ENCODE assay signal across 12 cellular contexts in genomic region chr5:149563461-149563860, GRCh38. TPM values are rescaled to one million over a fixed set of nuclear protein-coding genes. Genes with fewer than 3 reads are reported as not detected.
DNase-seq lines count a peak whose midpoint lies in the region; ATAC-seq, FAIRE-seq and TF ChIP-seq lines count a peak whose summit lies in the region.
"Had no signal": no experiment of that assay in that cellular context is flagged by ENCODE, and none has a peak within 500 bp of the region (broad histone marks: within the 10 kb centered on the region; RNA-seq: fewer than 3 reads in every experiment).

No MANE protein-coding gene starts in this region.

- H3K4me2 ChIP-seq in astrocyte (ENCODE audit: low read length), result peak overlapping the region; percentile 58
- H3K4me2 ChIP-seq: BLaER1 had no signal

- H4K20me1 ChIP-seq in astrocyte (ENCODE audit: insufficient read depth, low read length), result no peaks in the 10 kb centered on the region
- H4K20me1 ChIP-seq: BLaER1 had no signal

- no peak for TF ChIP-seq POLR2A in right lobe of liver (IDR thresholded peaks at IDR 0.05)
- TF ChIP-seq POLR2A in transverse colon (IDR thresholded peaks at IDR 0.05), result no peak

- POLR2A ChIA-PET in activated CD8-positive, alpha-beta T cell treated with anti-CD3 and anti-CD28 coated beads, Interleukin-2, amount 10 ng/mL, durations not matched to agents 7 days and 5 days (lab: Charles Lee), result interaction anchor here (0.8 kb wide), 1 partner anchor 14 kb away, joined by 5 read pairs; no protein-coding TSS in a partner anchor

- H3K4me3 Mint-ChIP-seq in activated naive CD4-positive, alpha-beta T cell treated with anti-CD3 and anti-CD28 coated beads, Interleukin-2, amount 50 U/mL, for 24 hours, result peak overlapping the region; percentile 52
- peak overlapping the region; percentile 17 for H3K4me3 Mint-ChIP-seq in astrocyte (ENCODE audit: unreplicated experiment)
- H3K4me3 Mint-ChIP-seq in activated CD8-positive, alpha-beta T cell treated with anti-CD3 and anti-CD28 coated beads, Interleukin-2, amount 10 ng/mL, durations not matched to agents 7 days and 5 days, result no peak overlapping the region
- H3K4me3 Mint-ChIP-seq: immature natural killer cell had no signal

- DNase-seq in activated naive CD4-positive, alpha-beta T cell treated with Interleukin-2 at 50 U/mL for 16 hours, result no peak
- DNase-seq in astrocyte (ENCODE audit: low read depth) (peak; percentile 32), right lobe of liver (no peak), transverse colon (no peak), SKM-1 (lab: John Stamatoyannopoulos, UW; ENCODE audit: unreplicated experiment) (no peak), islet precursor cell (no peak)
- DNase-seq in activated CD8-positive, alpha-beta T cell treated with anti-CD3 and anti-CD28 coated beads, Interleukin-2, amount 10 ng/mL, durations not matched to agents 7 days and 5 days, result no peak
- DNase-seq: activated CD4-positive, CD25-positive, alpha-beta regulatory T cell; immature natural killer cell; stimulated activated CD4-positive, alpha-beta T cell treated with anti-CD3 and anti-CD28 coated beads, Interleukin-15, amount 100 ng/mL, for 24 hours had no signal

- no peaks in the 10 kb centered on the region for H3K9me3 Mint-ChIP-seq in activated naive CD4-positive, alpha-beta T cell treated with anti-CD3 and anti-CD28 coated beads, Interleukin-2, amount 50 U/mL, for 24 hours
- no peaks in the 10 kb centered on the region for H3K9me3 Mint-ChIP-seq in astrocyte (ENCODE audit: unreplicated experiment)
- no peaks in the 10 kb centered on the region for H3K9me3 Mint-ChIP-seq in activated CD8-positive, alpha-beta T cell treated with anti-CD3 and anti-CD28 coated beads, Interleukin-2, amount 10 ng/mL, durations not matched to agents 7 days and 5 days (ENCODE audit: insufficient read depth)
- H3K9me3 Mint-ChIP-seq: immature natural killer cell had no signal

- H3K4me3 ChIP-seq in astrocyte (ENCODE audit: insufficient read depth, low read depth, low read length) (peak overlapping the region; percentile 15), right lobe of liver (no peak overlapping the region), transverse colon (no peak overlapping the region)
- H3K4me3 ChIP-seq: BLaER1 had no signal

- peak overlapping the region; percentile 72 for H2AFZ ChIP-seq in astrocyte (ENCODE audit: low read depth, low read length)

- H3K9me3 ChIP-seq in astrocyte (ENCODE audit: insufficient read depth, low read depth, low read length) (no peaks in the 10 kb centered on the region), right lobe of liver (no peaks in the 10 kb centered on the region), transverse colon (no peaks in the 10 kb centered on the region)
- H3K9me3 ChIP-seq: BLaER1 had no signal

- in situ Hi-C loops in transverse colon (cut with MboI; ENCODE audit: low pct_ligation_motif_present in 1 of 4, low pct_unique_long_range_greater_than_20kb in 1 of 4, low sequenced_read_pairs in 3 of 4), result loop anchor here in 2 of 4 donors (10.0 to 25.0 kb wide), 3 partner anchors 119 to 226 kb away; partner anchors contain the start of gene GRPEL2 (in 1 of the 2)

- no peak for TF ChIP-seq CTCF in astrocyte (IDR thresholded peaks at IDR 0.05; ENCODE audit: insufficient read depth, low read depth, low read length)
- no peak for TF ChIP-seq CTCF in right lobe of liver (IDR thresholded peaks at IDR 0.05)
- no peak for TF ChIP-seq CTCF in transverse colon (IDR thresholded peaks at IDR 0.05)

- ATAC-seq in right lobe of liver, result no peak
- no peak for ATAC-seq in activated CD8-positive, alpha-beta T cell treated with anti-CD3 and anti-CD28 coated beads, Interleukin-2, amount 10 ng/mL, durations not matched to agents 7 days and 5 days

- H3K27me3 Mint-ChIP-seq in activated naive CD4-positive, alpha-beta T cell treated with anti-CD3 and anti-CD28 coated beads, Interleukin-2, amount 50 U/mL, for 24 hours, result no peaks in the 10 kb centered on the region
- no peaks in the 10 kb centered on the region for H3K27me3 Mint-ChIP-seq in astrocyte (ENCODE audit: low read depth, unreplicated experiment)
- H3K27me3 Mint-ChIP-seq in activated CD8-positive, alpha-beta T cell treated with anti-CD3 and anti-CD28 coated beads, Interleukin-2, amount 10 ng/mL, durations not matched to agents 7 days and 5 days (ENCODE audit: low read depth), result no peaks in the 10 kb centered on the region

- peaks cover 30% of the 10 kb centered on the region for H3K4me1 ChIP-seq in astrocyte (ENCODE audit: insufficient read depth, low read length)
- peaks cover 0 to 10% (median 0%) of the 10 kb centered on the region in 4 donors for H3K4me1 ChIP-seq in right lobe of liver
- peaks cover 12 to 31% (median 20%) of the 10 kb centered on the region in 4 donors for H3K4me1 ChIP-seq in transverse colon

- TF ChIP-seq EP300 in transverse colon (IDR thresholded peaks at IDR 0.05; ENCODE audit: low read depth), result no peak

- peak overlapping the region; percentile 92 for H3K27ac Mint-ChIP-seq in activated naive CD4-positive, alpha-beta T cell treated with anti-CD3 and anti-CD28 coated beads, Interleukin-2, amount 50 U/mL, for 24 hours
- H3K27ac Mint-ChIP-seq in astrocyte (ENCODE audit: unreplicated experiment), result peak overlapping the region; percentile 99
- no peak overlapping the region for H3K27ac Mint-ChIP-seq in activated CD8-positive, alpha-beta T cell treated with anti-CD3 and anti-CD28 coated beads, Interleukin-2, amount 10 ng/mL, durations not matched to agents 7 days and 5 days
- H3K27ac Mint-ChIP-seq: immature natural killer cell had no signal

- no peaks in the 10 kb centered on the region for H3K27me3 ChIP-seq in astrocyte (ENCODE audit: insufficient read depth, low read length)
- H3K27me3 ChIP-seq in right lobe of liver, result no peaks in the 10 kb centered on the region
- no peaks in the 10 kb centered on the region for H3K27me3 ChIP-seq in transverse colon
- H3K27me3 ChIP-seq: BLaER1 had no signal

- 29% methylated on average over 2 of the region's 2 CpGs for WGBS in right lobe of liver (ENCODE audit: insufficient coverage, low coverage, low lambda C conversion rate, missing lambda C conversion rate)
- 61 to 67% methylated on average over 2 of the region's 2 CpGs for WGBS in transverse colon (ENCODE audit: low coverage in 1 of 2), 2 donors

- CTCF ChIA-PET in activated CD8-positive, alpha-beta T cell treated with anti-CD3 and anti-CD28 coated beads, Interleukin-2, amount 10 ng/mL, durations not matched to agents 7 days and 5 days (lab: Charles Lee), result interaction anchor here (0.8 to 5.3 kb wide), 17 partner anchors 8 to 246 kb away, joined by 3 to 44 read pairs (median 5); partner anchors contain the start of gene CSNK1A1

- H3K36me3 Mint-ChIP-seq in activated naive CD4-positive, alpha-beta T cell treated with anti-CD3 and anti-CD28 coated beads, Interleukin-2, amount 50 U/mL, for 24 hours, result no peaks in the 10 kb centered on the region
- no peaks in the 10 kb centered on the region for H3K36me3 Mint-ChIP-seq in astrocyte (ENCODE audit: low read depth, unreplicated experiment)
- H3K36me3 Mint-ChIP-seq in activated CD8-positive, alpha-beta T cell treated with anti-CD3 and anti-CD28 coated beads, Interleukin-2, amount 10 ng/mL, durations not matched to agents 7 days and 5 days (ENCODE audit: low read depth), result no peaks in the 10 kb centered on the region
- H3K36me3 Mint-ChIP-seq: immature natural killer cell had no signal

- no peak for FAIRE-seq in astrocyte (lab: Jason Lieb, UNC)

- no peaks in the 10 kb centered on the region for H3K79me2 ChIP-seq in astrocyte (ENCODE audit: insufficient read depth, low read length)

- peaks cover 29% of the 10 kb centered on the region for H3K4me1 Mint-ChIP-seq in activated naive CD4-positive, alpha-beta T cell treated with anti-CD3 and anti-CD28 coated beads, Interleukin-2, amount 50 U/mL, for 24 hours
- H3K4me1 Mint-ChIP-seq in astrocyte (ENCODE audit: low read depth, unreplicated experiment), result peaks cover 27% of the 10 kb centered on the region
- peaks cover 11% of the 10 kb centered on the region for H3K4me1 Mint-ChIP-seq in activated CD8-positive, alpha-beta T cell treated with anti-CD3 and anti-CD28 coated beads, Interleukin-2, amount 10 ng/mL, durations not matched to agents 7 days and 5 days (ENCODE audit: low read depth)
- H3K4me1 Mint-ChIP-seq: immature natural killer cell had no signal

- H3K36me3 ChIP-seq in astrocyte (ENCODE audit: insufficient read depth, low read length) (no peaks in the 10 kb centered on the region), right lobe of liver (no peaks in the 10 kb centered on the region), transverse colon (no peaks in the 10 kb centered on the region)
- H3K36me3 ChIP-seq: BLaER1 had no signal

- H3K27ac ChIP-seq in astrocyte (ENCODE audit: low read depth, low read length) (peak overlapping the region; percentile 95), right lobe of liver (peak overlapping the region; percentile 5 to 18 (median 11)), transverse colon (peak overlapping the region; percentile 79 to 87 (median 85))
- H3K27ac ChIP-seq: BLaER1 had no signal

- H3K9ac ChIP-seq in astrocyte (ENCODE audit: low read length), result peak overlapping the region; percentile 67
- H3K9ac ChIP-seq: BLaER1 had no signal

- intact Hi-C loops in right lobe of liver (cut with DNase I), result no loop called here
- intact Hi-C loops in transverse colon (cut with DNase I; ENCODE audit: low total_unique reads), result loop anchor here (2.0 to 10.0 kb wide), 2 partner anchors 125 to 189 kb away; partner anchors contain the start of gene IL17B

RNA-seq across cellular contexts. Expression of gene CSNK1A1, which starts 12.2 kb away (rescaled TPM):
- total RNA-seq in astrocyte (384 and 392 TPM in 2 replicates), right lobe of liver (10 to 100 TPM; 79.7 to 87.1 (median 83.8) TPM), transverse colon (100 to 1,000 TPM; 159 to 260 (median 184) TPM)
- 100 to 1,000 TPM; 163 to 177 TPM for total RNA-seq in activated CD8-positive, alpha-beta T cell treated with anti-CD3 and anti-CD28 coated beads, Interleukin-2, amount 10 ng/mL, durations not matched to agents 7 days and 5 days

RNA-seq across cellular contexts. Expression of gene ARHGEF37, which starts 17.8 kb away (rescaled TPM):
- total RNA-seq in astrocyte (1.4 and 2.3 TPM in 2 replicates), right lobe of liver (1 to 10 TPM; 1.6 to 7.3 (median 2.1) TPM), transverse colon (10 to 100 TPM; 14.2 to 27.5 (median 21.7) TPM)
- 1 to 10 TPM; 1.0 to 1.4 TPM for total RNA-seq in activated CD8-positive, alpha-beta T cell treated with anti-CD3 and anti-CD28 coated beads, Interleukin-2, amount 10 ng/mL, durations not matched to agents 7 days and 5 days

Comparison
In these comparisons a context has a peak if more than half of its experiments do, and no peak if none do; other contexts are left out.
1. H3K27ac ChIP-seq: peak in every context shown above with its lines; median percentile 95 in astrocyte; 85 in transverse colon; 11 in right lobe of liver.